Comparison of ENCODE assay signal across 1 cellular context in genomic region chr5:1879292-1880263, GRCh38.
A peak's percentile ranks its signal among the peaks of the same experiment; 100 is the strongest.
TF ChIP-seq lines count a peak whose summit lies in the region.

No MANE protein-coding gene starts in this region.

TF ChIP-seq in HEK293, 187 proteins besides CTCF, POLR2A, EP300 and RAD21:
- TF ChIP-seq ZSCAN30 (tag by site-specific recombination; IDR thresholded peaks at IDR 0.05) (no peak), ZNF704 (tag by site-specific recombination; IDR thresholded peaks at IDR 0.05) (no peak), ZNF24 (tag by site-specific recombination; IDR thresholded peaks at IDR 0.05) (no peak), ZNF350 (tag by site-specific recombination; IDR thresholded peaks at IDR 0.05) (no peak), ZBTB7A (tag by site-specific recombination; IDR thresholded peaks at IDR 0.05; ENCODE audit: low read depth) (no peak), ZNF626 (tag by site-specific recombination; IDR thresholded peaks at IDR 0.05) (no peak), REST (tag by site-specific recombination; IDR thresholded peaks at IDR 0.05) (peak; percentile 67), ZEB2 (tag by site-specific recombination; IDR thresholded peaks at IDR 0.05) (no peak)
TF ChIP-seq in HEK293: peak in this region for 1.
